In genomic region chr22:47927811-47928210, GRCh38 we compare ENCODE assay signal across 28 cellular contexts.
"Had no signal": no experiment of that assay in that cellular context is flagged by ENCODE, and none has a peak within 500 bp of the region (broad histone marks: within the 10 kb centered on the region; RNA-seq: fewer than 3 reads in every experiment).

No MANE protein-coding gene starts in this region.

- H3K36me3 ChIP-seq: breast epithelium, Peyer's patch, SJSA1 had no signal

- DNase-seq: activated CD4-positive, alpha-beta T cell treated with anti-CD3 and anti-CD28 coated beads, Interleukin-2, amount 10 ng/mL, durations not matched to agents 24 days and 14 days; activated CD4-positive, alpha-beta T cell treated with anti-CD3 and anti-CD28 coated beads, Interleukin-2, amount 50 U/mL, for 48 hours; activated CD4-positive, CD25-positive, alpha-beta regulatory T cell treated with anti-CD3 and anti-CD28 coated beads, Interleukin-2, amount 50 U/mL, for 72 hours; activated CD8-positive, alpha-beta memory T cell treated with anti-CD3 and anti-CD28 coated beads, Interleukin-2, amount 10 ng/mL, durations not matched to agents 7 days and 5 days; activated effector memory CD4-positive, alpha-beta T cell treated with Interleukin-2 at 50 U/mL for 16 hours; activated naive CD4-positive, alpha-beta T cell; activated T-cell treated with anti-CD3 and anti-CD28 coated beads, Interleukin-2, amount 50 U/mL, for 24 hours; aorta; caudate nucleus; NCI-H1092 treated with DMSO at 0.1 percent for 48 hours; NCI-H1417 treated with DMSO at 0.1 percent for 48 hours; NCI-H1694; NCI-H2029; NCI-H2107; NCI-H2171 treated with DMSO at 0.1 percent for 48 hours; NCI-H226; NCI-H526; NCI-H82; Peyer's patch; SHP77 had no signal

- H3K4me3 Mint-ChIP-seq: activated CD4-positive, alpha-beta T cell treated with anti-CD3 and anti-CD28 coated beads, Interleukin-2, amount 10 ng/mL, durations not matched to agents 24 days and 14 days; activated CD8-positive, alpha-beta memory T cell treated with anti-CD3 and anti-CD28 coated beads, Interleukin-2, amount 10 ng/mL, durations not matched to agents 7 days and 5 days; activated naive CD4-positive, alpha-beta T cell treated with anti-CD3 and anti-CD28 coated beads, Interleukin-2, amount 50 U/mL, for 24 hours; activated T-cell treated with anti-CD3 and anti-CD28 coated beads, Interleukin-2, amount 50 U/mL, for 24 hours; activated T-helper 1 cell treated with anti-CD3 and anti-CD28 coated beads, Interleukin-12 subunit alpha, Interleukin-12 subunit beta, Interleukin-2, Interleukin-4 antibody, amounts not matched to agents 30 ng/mL and 10 ng/mL and 1 ng/mL, durations not matched to agents 14 hours and 24 hours and 36 hours; T-helper 1 cell treated with Interleukin-12 subunit alpha and Interleukin-12 subunit beta and Interleukin-4 antibody, amounts not matched to agents 30 μg/mL and 1 μg/mL, for 36 hours; WTC11 had no signal

- H3K27me3 ChIP-seq: Peyer's patch, SJSA1 had no signal

- H3K9me3 ChIP-seq: Peyer's patch had no signal

- H3K27me3 Mint-ChIP-seq: activated CD4-positive, alpha-beta T cell treated with anti-CD3 and anti-CD28 coated beads, Interleukin-2, amount 10 ng/mL, durations not matched to agents 24 days and 14 days had no signal

- H3K4me1 Mint-ChIP-seq: activated CD4-positive, alpha-beta T cell treated with anti-CD3 and anti-CD28 coated beads, Interleukin-2, amount 10 ng/mL, durations not matched to agents 24 days and 14 days; activated CD8-positive, alpha-beta memory T cell treated with anti-CD3 and anti-CD28 coated beads, Interleukin-2, amount 10 ng/mL, durations not matched to agents 7 days and 5 days; activated naive CD4-positive, alpha-beta T cell treated with anti-CD3 and anti-CD28 coated beads, Interleukin-2, amount 50 U/mL, for 24 hours had no signal

- H3K27ac ChIP-seq: breast epithelium, Peyer's patch, RWPE1, SJSA1 had no signal

- H3K4me3 ChIP-seq: breast epithelium, Peyer's patch, SJSA1 had no signal

- H3K4me1 ChIP-seq: breast epithelium, Peyer's patch had no signal

- H3K36me3 Mint-ChIP-seq: activated CD8-positive, alpha-beta memory T cell treated with anti-CD3 and anti-CD28 coated beads, Interleukin-2, amount 10 ng/mL, durations not matched to agents 7 days and 5 days; activated naive CD4-positive, alpha-beta T cell treated with anti-CD3 and anti-CD28 coated beads, Interleukin-2, amount 50 U/mL, for 24 hours had no signal

- H3K27ac Mint-ChIP-seq: activated CD4-positive, alpha-beta T cell treated with anti-CD3 and anti-CD28 coated beads, Interleukin-2, amount 10 ng/mL, durations not matched to agents 24 days and 14 days; activated CD8-positive, alpha-beta memory T cell treated with anti-CD3 and anti-CD28 coated beads, Interleukin-2, amount 10 ng/mL, durations not matched to agents 7 days and 5 days; activated naive CD4-positive, alpha-beta T cell treated with anti-CD3 and anti-CD28 coated beads, Interleukin-2, amount 50 U/mL, for 24 hours; activated T-cell treated with anti-CD3 and anti-CD28 coated beads, Interleukin-2, amount 50 U/mL, for 24 hours; activated T-helper 1 cell treated with anti-CD3 and anti-CD28 coated beads, Interleukin-12 subunit alpha, Interleukin-12 subunit beta, Interleukin-2, Interleukin-4 antibody, amounts not matched to agents 30 ng/mL and 10 ng/mL and 1 ng/mL, durations not matched to agents 14 hours and 24 hours and 36 hours; T-helper 1 cell treated with Interleukin-12 subunit alpha and Interleukin-12 subunit beta and Interleukin-4 antibody, amounts not matched to agents 30 μg/mL and 1 μg/mL, for 36 hours; WTC11 had no signal

- H3K9me3 Mint-ChIP-seq: activated CD4-positive, alpha-beta T cell treated with anti-CD3 and anti-CD28 coated beads, Interleukin-2, amount 10 ng/mL, durations not matched to agents 24 days and 14 days; activated naive CD4-positive, alpha-beta T cell treated with anti-CD3 and anti-CD28 coated beads, Interleukin-2, amount 50 U/mL, for 24 hours; T-helper 1 cell treated with Interleukin-12 subunit alpha and Interleukin-12 subunit beta and Interleukin-4 antibody, amounts not matched to agents 30 μg/mL and 1 μg/mL, for 36 hours had no signal

- ATAC-seq: activated CD8-positive, alpha-beta memory T cell treated with anti-CD3 and anti-CD28 coated beads, Interleukin-2, amount 10 ng/mL, durations not matched to agents 7 days and 5 days; SK-N-SH treated with all-trans-retinoic acid at 6 μM for 48 hours; WTC11 had no signal
